3 cellular contexts compared by ENCODE assay signal in genomic region chr1:155168105-155168445, GRCh38.
TF ChIP-seq lines count a peak whose summit lies in the region.

No MANE protein-coding gene starts in this region.

TF ChIP-seq in HEK293, 187 proteins besides CTCF, POLR2A, EP300 and RAD21:
- peak; percentile 3; the same call in 1 of the 2 replicates for TF ChIP-seq ZNF394 (tag by site-specific recombination; IDR thresholded peaks at IDR 0.05; ENCODE audit: borderline replicate concordance)
- TF ChIP-seq ZNF600 (tag by site-specific recombination; IDR thresholded peaks at IDR 0.05), result 0 out of 2 replicates have a peak, but pooled peaks have one; percentile 53
- 0 out of 2 replicates have a peak, but pooled peaks have one; percentile 6 for TF ChIP-seq KLF7 (tag by site-specific recombination; IDR thresholded peaks at IDR 0.05; ENCODE audit: borderline replicate concordance)
- TF ChIP-seq ZNF324 (tag by site-specific recombination; IDR thresholded peaks at IDR 0.05), result 0 out of 2 replicates have a peak, but pooled peaks have one; percentile 1
- peak; percentile 23; the same call in 1 of the 2 replicates for TF ChIP-seq ZFHX2 (tag by site-specific recombination; conservative IDR thresholded peaks at IDR 0.05)

TF ChIP-seq in WTC11, 78 proteins besides CTCF, POLR2A, EP300 and RAD21:
- TF ChIP-seq FOXK1 (CRISPR knock-in tag; IDR thresholded peaks at IDR 0.05), result 0 out of 2 replicates have a peak, but pooled peaks have one; percentile 5
TF ChIP-seq in WTC11: peak in this region for 1; not testable (repeated sequence) for 77.

TF ChIP-seq in K562, 482 proteins besides CTCF, POLR2A, EP300 and RAD21:
- TF ChIP-seq REST (CRISPR knock-in tag; IDR thresholded peaks at IDR 0.05; ENCODE audit: low read depth), result 0 out of 2 replicates have a peak, but pooled peaks have one; percentile 5
- TF ChIP-seq ARNT (IDR thresholded peaks at IDR 0.05), result 0 out of 4 replicates have a peak, but pooled peaks of 1 of the 2 experiments have one; percentile 20
- peak; percentile 9 for TF ChIP-seq KDM5B (IDR thresholded peaks at IDR 0.05; ENCODE audit: insufficient replicate concordance, low read depth, low read length)
- TF ChIP-seq CEBPB (tag; IDR thresholded peaks at IDR 0.05), result peak; percentile 74
- TF ChIP-seq SMARCA4 (IDR thresholded peaks at IDR 0.05), result 0 out of 2 replicates have a peak, but pooled peaks have one; percentile 2
